9 cellular contexts compared by ENCODE assay signal in the genomic region with DNA sequence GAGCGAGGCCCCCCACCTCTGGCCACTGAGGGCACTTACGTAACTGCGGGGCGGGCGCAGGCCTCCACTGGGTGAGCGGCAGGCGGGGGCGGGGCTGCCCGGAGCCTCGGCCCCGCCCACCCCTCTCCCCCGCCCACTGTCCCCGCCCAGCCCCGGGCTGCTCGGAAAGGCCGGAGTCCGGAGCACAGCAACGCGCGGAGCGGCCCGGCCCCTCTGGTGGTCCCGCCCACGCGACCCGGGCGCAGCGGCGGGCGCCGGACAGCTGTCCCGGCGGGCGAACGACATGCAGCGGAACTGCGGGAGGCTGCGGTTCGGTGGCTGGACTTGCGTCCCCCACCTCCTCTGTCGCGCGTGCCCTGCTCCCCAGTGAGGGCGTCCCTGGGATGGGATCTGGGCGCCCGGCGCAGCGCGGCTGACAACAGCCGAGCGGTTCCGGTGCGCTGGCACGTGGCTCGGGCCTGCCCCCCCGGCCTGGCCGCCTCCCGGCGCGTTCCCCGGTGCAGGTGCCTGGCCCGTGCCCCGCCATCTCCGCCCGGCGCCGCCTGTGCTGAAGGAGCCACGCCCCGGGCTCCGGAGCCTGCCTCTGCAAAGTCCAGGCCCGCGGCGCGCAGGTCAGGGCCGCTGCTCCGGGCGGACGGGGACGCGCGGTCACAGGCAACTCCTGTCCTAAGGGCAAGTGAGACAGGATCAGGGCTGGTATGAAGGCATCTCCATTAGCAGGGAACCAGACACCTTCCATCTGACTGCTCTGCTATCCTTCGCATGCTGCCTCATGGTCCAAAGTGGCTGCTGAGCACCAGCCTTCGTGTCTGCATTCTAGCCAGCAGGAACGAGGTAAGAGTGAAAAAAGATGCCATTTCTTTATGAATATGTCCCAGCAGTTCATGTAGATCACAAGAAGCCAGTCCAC. TPM values are rescaled to one million over a fixed set of nuclear protein-coding genes. Genes with fewer than 3 reads are reported as not detected.
DNase-seq lines count a peak whose midpoint lies in the region; ATAC-seq and TF ChIP-seq lines count a peak whose summit lies in the region.
"Had no signal": no experiment of that assay in that cellular context is flagged by ENCODE, and none has a peak within 500 bp of the region (broad histone marks: within the 10 kb centered on the region; RNA-seq: fewer than 3 reads in every experiment).

No MANE protein-coding gene starts in this region.

- TF ChIP-seq CTCF in right atrium auricular region (IDR thresholded peaks at IDR 0.05): no peak

- H3K27me3 ChIP-seq in right atrium auricular region: peaks cover 0 to 14% of the 10 kb centered on the region in 2 donors

- H3K4me1 Mint-ChIP-seq in activated T-cell treated with anti-CD3 and anti-CD28 coated beads, Interleukin-2, amount 50 U/mL, for 4 hours (ENCODE audit: low read depth): no peaks in the 10 kb centered on the region

- peaks cover 0 to 7% of the 10 kb centered on the region in 2 donors for H3K9me3 ChIP-seq in right atrium auricular region

- peak; percentile 18 to 56 for ATAC-seq in activated T-cell treated with anti-CD3 and anti-CD28 coated beads, Interleukin-2, amount 50 U/mL, for 4 hours
- ATAC-seq in GM18517 (IDR thresholded peaks at IDR 0.05; ENCODE audit: unreplicated experiment): no peak
- ATAC-seq in HG03196 (IDR thresholded peaks at IDR 0.05; ENCODE audit: unreplicated experiment): no peak

- no peaks in the 10 kb centered on the region for H3K9me3 Mint-ChIP-seq in activated T-cell treated with anti-CD3 and anti-CD28 coated beads, Interleukin-2, amount 50 U/mL, for 4 hours
- H3K9me3 Mint-ChIP-seq: stimulated activated naive CD8-positive, alpha-beta T cell treated with anti-CD3 and anti-CD28 coated beads, Interleukin-15, Interleukin-2, amounts not matched to agents 100 ng/mL and 50 ng/mL, for 24 hours had no signal

- peak; percentile 33 for DNase-seq in NCI-H510A treated with DMSO at 0.1 percent for 48 hours (lab: John Stamatoyannopoulos, UW)
- DNase-seq in NCI-H510A (lab: John Stamatoyannopoulos, UW): no peak
- DNase-seq in activated T-cell treated with anti-CD3 and anti-CD28 coated beads, Interleukin-2, amount 50 U/mL, for 4 hours: no peak
- DNase-seq in right atrium auricular region (ENCODE audit: low spot score): no peak
- peak; percentile 81 for DNase-seq in retina
- DNase-seq in AML-193 (lab: John Stamatoyannopoulos, UW): no peak

- peak overlapping the region; percentile 15 to 42 for H3K4me3 ChIP-seq in right atrium auricular region

- H3K36me3 ChIP-seq in right atrium auricular region: no peaks in the 10 kb centered on the region

- peaks cover 48% of the 10 kb centered on the region for H3K27me3 Mint-ChIP-seq in activated T-cell treated with anti-CD3 and anti-CD28 coated beads, Interleukin-2, amount 50 U/mL, for 4 hours (ENCODE audit: low read depth)

- H3K27ac ChIP-seq in right atrium auricular region: no peak overlapping the region

- peaks cover 0 to 10% of the 10 kb centered on the region in 2 donors for H3K4me1 ChIP-seq in right atrium auricular region

- H3K36me3 Mint-ChIP-seq in activated T-cell treated with anti-CD3 and anti-CD28 coated beads, Interleukin-2, amount 50 U/mL, for 4 hours (ENCODE audit: insufficient read depth): no peaks in the 10 kb centered on the region

- H3K4me3 Mint-ChIP-seq in activated T-cell treated with anti-CD3 and anti-CD28 coated beads, Interleukin-2, amount 50 U/mL, for 4 hours: peak overlapping the region; percentile 39
- H3K4me3 Mint-ChIP-seq: stimulated activated naive CD8-positive, alpha-beta T cell treated with anti-CD3 and anti-CD28 coated beads, Interleukin-15, Interleukin-2, amounts not matched to agents 100 ng/mL and 50 ng/mL, for 24 hours had no signal

RNA-seq across cellular contexts. Expression of a gene that starts 21.8 kb away (rescaled TPM):
- 1 to 10 TPM; 1.1 to 3.7 (median 3.3) TPM for total RNA-seq in activated T-cell treated with anti-CD3 and anti-CD28 coated beads, Interleukin-2, amount 50 U/mL, for 4 hours
- total RNA-seq in right atrium auricular region: under 1 TPM; 0.30 to 0.59 TPM

RNA-seq across cellular contexts. Expression of a gene that starts 47.5 kb away (rescaled TPM):
- 1 to 10 TPM; 7.0 to 7.7 (median 7.3) TPM for total RNA-seq in activated T-cell treated with anti-CD3 and anti-CD28 coated beads, Interleukin-2, amount 50 U/mL, for 4 hours
- total RNA-seq in right atrium auricular region: 100 to 1,000 TPM; 111 to 112 TPM

Comparison
In these comparisons a context has a peak if more than half of its experiments do, and no peak if none do; other contexts are left out.
1. DNase-seq: peak in NCI-H510A treated with DMSO at 0.1 percent for 48 hours (single experiment) and retina (single experiment); none in NCI-H510A (single experiment), activated T-cell treated with anti-CD3 and anti-CD28 coated beads, Interleukin-2, amount 50 U/mL, for 4 hours (single experiment), right atrium auricular region (single experiment) and AML-193 (0 of 2).
2. ATAC-seq: peak in activated T-cell treated with anti-CD3 and anti-CD28 coated beads, Interleukin-2, amount 50 U/mL, for 4 hours (2 of 2); none in GM18517 (single experiment) and HG03196 (single experiment).
3. RNA of a gene that starts 47.5 kb away (total RNA-seq): 111 to 112 TPM in right atrium auricular region; 7.0 to 7.7 TPM in activated T-cell treated with anti-CD3 and anti-CD28 coated beads, Interleukin-2, amount 50 U/mL, for 4 hours; every median in the first group is over 10 times any median in the second.